In the genomic region with DNA sequence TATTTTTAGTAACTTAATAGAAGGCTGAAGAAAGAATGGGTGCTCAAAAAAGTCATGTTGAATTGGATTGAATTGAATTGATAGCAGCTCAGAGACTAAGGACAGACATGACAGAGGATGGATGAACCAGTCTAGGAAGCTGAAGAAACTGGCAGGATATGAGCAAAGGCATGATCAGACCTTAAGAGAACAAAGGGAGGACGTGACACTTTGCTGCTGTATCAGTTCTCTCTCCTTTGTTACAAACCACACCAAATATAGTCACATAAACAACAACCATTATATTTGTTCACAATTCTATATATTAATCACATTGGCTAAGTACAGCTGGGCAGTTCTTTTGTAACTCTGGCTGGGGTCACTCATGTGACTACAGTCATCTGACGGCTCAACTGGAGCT, we compare ENCODE assay signal across 19 cellular contexts.
DNase-seq lines count a peak whose midpoint lies in the region; ATAC-seq, FAIRE-seq and TF ChIP-seq lines count a peak whose summit lies in the region.
"Had no signal": no experiment of that assay in that cellular context is flagged by ENCODE, and none has a peak within 500 bp of the region (broad histone marks: within the 10 kb centered on the region; RNA-seq: fewer than 3 reads in every experiment).

No MANE protein-coding gene starts in this region.

- TF ChIP-seq CTCF in mammary epithelial cell (conservative IDR thresholded peaks at IDR 0.05 in 1 of 2, IDR thresholded peaks at IDR 0.05 in 1 of 2; ENCODE audit: extremely low read depth in 1 of 2, insufficient read depth in 1 of 2, low read depth in 1 of 2, low read length in 2 of 2) (no peak), breast epithelium (IDR thresholded peaks at IDR 0.05) (no peak), endothelial cell (IDR thresholded peaks at IDR 0.05; ENCODE audit: unreplicated experiment) (no peak), keratinocyte (optimal IDR thresholded peaks at IDR 0.05 in 1 of 3, IDR thresholded peaks at IDR 0.05 in 1 of 3, conservative IDR thresholded peaks at IDR 0.05 in 1 of 3; ENCODE audit: extremely low read depth in 1 of 3, insufficient read depth in 2 of 3, low read length in 3 of 3) (no peak)

- CTCF ChIA-PET in mammary epithelial cell (lab: Charles Lee; ENCODE audit: low non-redundant PET), result no interaction called here

- H3K79me2 ChIP-seq in mammary epithelial cell (ENCODE audit: insufficient read depth, low read length) (no peaks in the 10 kb centered on the region), keratinocyte (ENCODE audit: control insufficient read depth, insufficient read depth, low read length) (no peaks in the 10 kb centered on the region)

- dilution Hi-C loops in mammary epithelial cell (cut with HindIII; ENCODE audit: low sequenced_read_pairs), result no loop called here
- dilution Hi-C loops in keratinocyte (cut with MboI; ENCODE audit: extremely low pct_ligation_motif_present, low sequenced_read_pairs), result no loop called here

- no peak overlapping the region for H3K4me3 Mint-ChIP-seq in endothelial cell (ENCODE audit: unreplicated experiment)
- no peak overlapping the region for H3K4me3 Mint-ChIP-seq in stimulated activated memory B cell treated with anti-CD40 and anti-IgM and Interleukin-4, amounts not matched to agents 10 μg/mL and 1 μg/mL and 100 μg/mL, for 72 hours
- H3K4me3 Mint-ChIP-seq: CD14-positive monocyte, H9 had no signal

- no peaks in the 10 kb centered on the region for H3K27me3 Mint-ChIP-seq in endothelial cell (ENCODE audit: unreplicated experiment)
- peaks cover 7% of the 10 kb centered on the region for H3K27me3 Mint-ChIP-seq in stimulated activated memory B cell treated with anti-CD40 and anti-IgM and Interleukin-4, amounts not matched to agents 10 μg/mL and 1 μg/mL and 100 μg/mL, for 72 hours

- no peak overlapping the region for H3K27ac ChIP-seq in mammary epithelial cell (ENCODE audit: insufficient read depth, low read depth, low read length)
- no peak overlapping the region for H3K27ac ChIP-seq in breast epithelium
- H3K27ac ChIP-seq in keratinocyte (ENCODE audit: control insufficient read depth, insufficient read depth, low read length), result peak overlapping the region; percentile 36
- H3K27ac ChIP-seq: 22Rv1 had no signal

- TF ChIP-seq POLR2A in breast epithelium (IDR thresholded peaks at IDR 0.05), result no peak

- H3K36me3 ChIP-seq in mammary epithelial cell (ENCODE audit: insufficient read depth, low read length), result no peaks in the 10 kb centered on the region
- H3K36me3 ChIP-seq in breast epithelium, result no peaks in the 10 kb centered on the region
- H3K36me3 ChIP-seq in keratinocyte (ENCODE audit: control insufficient read depth in 2 of 2, extremely low read depth in 1 of 2, insufficient read depth in 2 of 2, low read length in 2 of 2), result no peaks in the 10 kb centered on the region

- no peaks in the 10 kb centered on the region for H4K20me1 ChIP-seq in mammary epithelial cell (ENCODE audit: insufficient read depth, low read length)
- H4K20me1 ChIP-seq in keratinocyte (ENCODE audit: control insufficient read depth, extremely low read depth, insufficient read depth, low read length), result no peaks in the 10 kb centered on the region

- H3K27me3 ChIP-seq in mammary epithelial cell (ENCODE audit: insufficient read depth, low read length) (no peaks in the 10 kb centered on the region), breast epithelium (no peaks in the 10 kb centered on the region), keratinocyte (ENCODE audit: control insufficient read depth, extremely low read depth, insufficient read depth, low read length) (no peaks in the 10 kb centered on the region)

- H3K4me1 ChIP-seq in mammary epithelial cell (ENCODE audit: insufficient read depth, low read length) (peaks cover 28% of the 10 kb centered on the region), breast epithelium (no peaks in the 10 kb centered on the region), keratinocyte (ENCODE audit: control insufficient read depth, extremely low read depth, insufficient read depth, low read length) (peaks cover 25% of the 10 kb centered on the region)

- peak overlapping the region; percentile 49 for H3K4me2 ChIP-seq in mammary epithelial cell (ENCODE audit: insufficient read depth, low read depth, low read length)
- H3K4me2 ChIP-seq in keratinocyte (ENCODE audit: control insufficient read depth, extremely low read depth, insufficient read depth, low read depth, low read length), result peak overlapping the region; percentile 65

- intact Hi-C loops in mammary epithelial cell (cut with micrococcal nuclease), result loop anchor here (2.0 to 5.0 kb wide), 3 partner anchors 77 to 438 kb away; a partner anchor contains a TSS
- intact Hi-C loops in breast epithelium (cut with DNase I; ENCODE audit: low total_unique reads), result loop anchor here (5.0 to 10.0 kb wide), 2 partner anchors 238 to 605 kb away; no protein-coding TSS in a partner anchor

- H3K9me3 Mint-ChIP-seq in endothelial cell (ENCODE audit: unreplicated experiment), result no peaks in the 10 kb centered on the region
- no peaks in the 10 kb centered on the region for H3K9me3 Mint-ChIP-seq in stimulated activated memory B cell treated with anti-CD40 and anti-IgM and Interleukin-4, amounts not matched to agents 10 μg/mL and 1 μg/mL and 100 μg/mL, for 72 hours
- H3K9me3 Mint-ChIP-seq: H9 had no signal

- no peak for ATAC-seq in stimulated activated memory B cell treated with anti-CD40 and anti-IgM and Interleukin-4, amounts not matched to agents 10 μg/mL and 1 μg/mL and 100 μg/mL, for 72 hours

- no peaks in the 10 kb centered on the region for H3K36me3 Mint-ChIP-seq in endothelial cell (ENCODE audit: low read depth, unreplicated experiment)
- no peaks in the 10 kb centered on the region for H3K36me3 Mint-ChIP-seq in stimulated activated memory B cell treated with anti-CD40 and anti-IgM and Interleukin-4, amounts not matched to agents 10 μg/mL and 1 μg/mL and 100 μg/mL, for 72 hours
- H3K36me3 Mint-ChIP-seq: CD14-positive monocyte had no signal

- DNase-seq in mammary epithelial cell (peak; percentile 16), breast epithelium (ENCODE audit: low spot score in 2 of 2) (no peak), endothelial cell (ENCODE audit: low spot score) (no peak), keratinocyte (ENCODE audit: low read depth, low spot score) (peak; percentile 7), D341Med (ENCODE audit: low spot score) (no peak), NCI-H2081 (lab: John Stamatoyannopoulos, UW) (no peak), occipital lobe (lab: John Stamatoyannopoulos, UW) (no peak)
- DNase-seq: DMS79 treated with DMSO at 0.1 percent for 48 hours, H9, KBM-7, NCI-H1105 treated with DMSO at 0.1 percent for 48 hours, NCI-H2227 treated with DMSO at 0.1 percent for 48 hours, NCI-H510A treated with DMSO at 0.1 percent for 48 hours, NCI-H82, RPMI8226, SIG-M5 had no signal

- peaks cover 12% of the 10 kb centered on the region for H3K4me1 Mint-ChIP-seq in endothelial cell (ENCODE audit: unreplicated experiment)
- no peaks in the 10 kb centered on the region for H3K4me1 Mint-ChIP-seq in stimulated activated memory B cell treated with anti-CD40 and anti-IgM and Interleukin-4, amounts not matched to agents 10 μg/mL and 1 μg/mL and 100 μg/mL, for 72 hours
- H3K4me1 Mint-ChIP-seq: CD14-positive monocyte had no signal

- H3K4me3 ChIP-seq in mammary epithelial cell (replicated peaks in 1 of 3; ENCODE audit: insufficient read depth in 1 of 3, low read depth in 2 of 3, low read length in 3 of 3), result no peak overlapping the region
- no peak overlapping the region for H3K4me3 ChIP-seq in breast epithelium
- no peak overlapping the region for H3K4me3 ChIP-seq in keratinocyte (ENCODE audit: control insufficient read depth in 2 of 3, extremely low read depth in 1 of 3, insufficient read depth in 2 of 3, low read depth in 1 of 3, low read length in 3 of 3)

- FAIRE-seq in keratinocyte (lab: Jason Lieb, UNC), result peak; percentile 84

- in situ Hi-C loops in mammary epithelial cell (cut with MboI; ENCODE audit: low sequenced_read_pairs in 2 of 2), result no loop called here

- WGBS in mammary epithelial cell (ENCODE audit: low coverage, missing lambda C conversion rate), result 57% methylated on average over 2 of the region's 2 CpGs

- no peak overlapping the region for H2AFZ ChIP-seq in mammary epithelial cell (ENCODE audit: low read depth, low read length)
- no peak overlapping the region for H2AFZ ChIP-seq in keratinocyte (ENCODE audit: control insufficient read depth, low read length)

- H3K27ac Mint-ChIP-seq in endothelial cell (ENCODE audit: unreplicated experiment), result peak overlapping the region; percentile 88
- no peak overlapping the region for H3K27ac Mint-ChIP-seq in stimulated activated memory B cell treated with anti-CD40 and anti-IgM and Interleukin-4, amounts not matched to agents 10 μg/mL and 1 μg/mL and 100 μg/mL, for 72 hours
- H3K27ac Mint-ChIP-seq: CD14-positive monocyte, H9 had no signal

- no TSS peak for BruUV-seq in mammary epithelial cell (replicated peaks; lab: Mats Ljungman, UMichigan)

- no peaks in the 10 kb centered on the region for H3K9me1 ChIP-seq in keratinocyte (ENCODE audit: control insufficient read depth, extremely low read depth, insufficient read depth, low read length)

- H3K9me3 ChIP-seq in mammary epithelial cell (replicated peaks; ENCODE audit: insufficient read depth, low read length) (no peaks in the 10 kb centered on the region), breast epithelium (no peaks in the 10 kb centered on the region), keratinocyte (ENCODE audit: control insufficient read depth, low read depth, low read length) (no peaks in the 10 kb centered on the region)

- H3K9ac ChIP-seq in mammary epithelial cell (ENCODE audit: insufficient read depth, low read length) (no peak overlapping the region), keratinocyte (ENCODE audit: control insufficient read depth, extremely low read depth, insufficient read depth, low read length) (no peak overlapping the region)

Comparison
In these comparisons a context has a peak if more than half of its experiments do, and no peak if none do; other contexts are left out.
1. DNase-seq: peak in mammary epithelial cell (single experiment) and keratinocyte (single experiment); none in breast epithelium (0 of 2), endothelial cell (single experiment), D341Med (single experiment), NCI-H2081 (0 of 2) and occipital lobe (single experiment).